Comparison of ENCODE assay signal across 27 cellular contexts in genomic region chr3:195224980-195225580, GRCh38. TPM values are rescaled to one million over a fixed set of nuclear protein-coding genes. Genes with fewer than 3 reads are reported as not detected.
A peak's percentile ranks its signal among the peaks of the same experiment; 100 is the strongest.
DNase-seq lines count a peak whose midpoint lies in the region; ATAC-seq and TF ChIP-seq lines count a peak whose summit lies in the region.
"Had no signal": no experiment of that assay in that cellular context is flagged by ENCODE, and none has a peak within 500 bp of the region (broad histone marks: within the 10 kb centered on the region; RNA-seq: fewer than 3 reads in every experiment).

No MANE protein-coding gene starts in this region.

- H3K79me2 ChIP-seq in SK-N-SH (ENCODE audit: insufficient read depth) (peaks cover 5% of the 10 kb centered on the region), GM23338 (replicated peaks; ENCODE audit: insufficient read depth) (peaks cover 16% of the 10 kb centered on the region)

- peaks cover 7% of the 10 kb centered on the region for H3F3A ChIP-seq in SK-N-SH (replicated peaks; ENCODE audit: insufficient read depth)
- 0 out of 2 replicates have a peak, but pooled peaks cover 2% of the 10 kb centered on the region for H3F3A ChIP-seq in GM23338 (replicated peaks; ENCODE audit: low read depth)

- CTCF ChIA-PET in SK-N-SH (lab: Yijun Ruan, JAX): interaction anchor here (1.4 kb wide), 1 partner anchor 17 kb away, joined by 6 read pairs; no protein-coding TSS in a partner anchor

- H3K9me3 Mint-ChIP-seq in GM23338: no peaks in the 10 kb centered on the region
- H3K9me3 Mint-ChIP-seq in stimulated activated memory B cell treated with anti-CD40 and anti-IgM and Interleukin-4, amounts not matched to agents 10 μg/mL and 1 μg/mL and 100 μg/mL, for 72 hours: no peaks in the 10 kb centered on the region
- H3K9me3 Mint-ChIP-seq: H9; neural crest cell; T-helper 1 cell treated with Interleukin-12 subunit alpha and Interleukin-12 subunit beta and Interleukin-4 antibody, amounts not matched to agents 30 μg/mL and 1 μg/mL, for 36 hours had no signal

- peaks cover 34% of the 10 kb centered on the region for H3K4me1 Mint-ChIP-seq in GM23338
- H3K4me1 Mint-ChIP-seq in stimulated activated memory B cell treated with anti-CD40 and anti-IgM and Interleukin-4, amounts not matched to agents 10 μg/mL and 1 μg/mL and 100 μg/mL, for 72 hours: peaks cover 14% of the 10 kb centered on the region

- H3K27ac ChIP-seq in SK-N-MC (peak overlapping the region; percentile 65; the same call in 1 of the 2 replicates), gastroesophageal sphincter (peak overlapping the region in 3 of 4 donors; percentile 82 to 85 (median 84)), thoracic aorta (peak overlapping the region; percentile 49 to 94), SK-N-SH (ENCODE audit: low read depth in 2 of 2, low read length in 1 of 2) (no peak overlapping the region), GM23338 (ENCODE audit: low read depth) (no peak overlapping the region)
- H3K27ac ChIP-seq: right lobe of liver, SJSA1, thyroid gland had no signal

- no peak for ATAC-seq in gastroesophageal sphincter
- no peak for ATAC-seq in thoracic aorta (ENCODE audit: insufficient number of reproducible peaks, low FRiP score, low read depth)
- ATAC-seq in GM23338: no peak
- ATAC-seq in stimulated activated memory B cell treated with anti-CD40 and anti-IgM and Interleukin-4, amounts not matched to agents 10 μg/mL and 1 μg/mL and 100 μg/mL, for 72 hours: no peak
- ATAC-seq: heart right ventricle, mucosa of descending colon, right lobe of liver had no signal

- peaks cover 26% of the 10 kb centered on the region for H3K27me3 Mint-ChIP-seq in GM23338 (ENCODE audit: insufficient read depth, low read depth, poor library complexity)
- no peaks in the 10 kb centered on the region for H3K27me3 Mint-ChIP-seq in stimulated activated memory B cell treated with anti-CD40 and anti-IgM and Interleukin-4, amounts not matched to agents 10 μg/mL and 1 μg/mL and 100 μg/mL, for 72 hours

- H3K4me1 ChIP-seq in gastroesophageal sphincter (peaks cover 0 to 46% (median 32%) of the 10 kb centered on the region in 3 donors), thoracic aorta (ENCODE audit: control insufficient read depth in 1 of 2, low read depth in 2 of 2) (peaks cover 30 to 46% of the 10 kb centered on the region in 2 donors), SK-N-SH (ENCODE audit: control insufficient read depth in 1 of 2, insufficient read depth in 2 of 2, low read depth in 1 of 2, low read length in 1 of 2) (peaks cover 8 to 11% of the 10 kb centered on the region in 2 experiments; a peak in 3 of 4 replicates), GM23338 (ENCODE audit: insufficient read depth) (peaks cover 27% of the 10 kb centered on the region)
- H3K4me1 ChIP-seq: right lobe of liver had no signal

- no peaks in the 10 kb centered on the region for H3K9me2 ChIP-seq in SK-N-SH
- no peaks in the 10 kb centered on the region for H3K9me2 ChIP-seq in GM23338 (ENCODE audit: insufficient read depth)

- no peak for TF ChIP-seq CTCF in gastroesophageal sphincter (IDR thresholded peaks at IDR 0.05)
- no peak for TF ChIP-seq CTCF in thoracic aorta (IDR thresholded peaks at IDR 0.05)
- no peak for TF ChIP-seq CTCF in SK-N-SH (IDR thresholded peaks at IDR 0.05)
- no peak for TF ChIP-seq CTCF in GM23338 (conservative IDR thresholded peaks at IDR 0.05; ENCODE audit: low read depth in 2 of 2)

- H3K36me3 Mint-ChIP-seq in GM23338 (ENCODE audit: low read depth): peaks cover 28% of the 10 kb centered on the region
- H3K36me3 Mint-ChIP-seq in stimulated activated memory B cell treated with anti-CD40 and anti-IgM and Interleukin-4, amounts not matched to agents 10 μg/mL and 1 μg/mL and 100 μg/mL, for 72 hours: peaks cover 19% of the 10 kb centered on the region

- TF ChIP-seq POLR2A in gastroesophageal sphincter (IDR thresholded peaks at IDR 0.05): no peak

- H3K27ac Mint-ChIP-seq in GM23338: no peak overlapping the region
- H3K27ac Mint-ChIP-seq in stimulated activated memory B cell treated with anti-CD40 and anti-IgM and Interleukin-4, amounts not matched to agents 10 μg/mL and 1 μg/mL and 100 μg/mL, for 72 hours: no peak overlapping the region
- H3K27ac Mint-ChIP-seq: T-helper 1 cell treated with Interleukin-12 subunit alpha and Interleukin-12 subunit beta and Interleukin-4 antibody, amounts not matched to agents 30 μg/mL and 1 μg/mL, for 36 hours had no signal

- H2AFZ ChIP-seq in SK-N-SH (ENCODE audit: low read depth): no peak overlapping the region
- H2AFZ ChIP-seq in GM23338: no peak overlapping the region

- no peak for TF ChIP-seq EP300 in gastroesophageal sphincter (IDR thresholded peaks at IDR 0.05)
- TF ChIP-seq EP300 in SK-N-SH (IDR thresholded peaks at IDR 0.05; ENCODE audit: borderline replicate concordance in 1 of 2, low read depth in 1 of 2, low read length in 1 of 2): no peak

- DNase-seq in D341Med (ENCODE audit: low spot score) (peak; percentile 6), SK-N-MC (ENCODE audit: low read depth, low spot score) (no peak), thoracic aorta (ENCODE audit: low spot score) (peak; percentile 0), SK-N-SH (no peak), GM23338 (ENCODE audit: low spot score) (no peak)
- DNase-seq: activated CD4-positive, CD25-positive, alpha-beta regulatory T cell treated with anti-CD3 and anti-CD28 coated beads, Interleukin-2, amount 50 U/mL, for 72 hours; activated naive CD4-positive, alpha-beta T cell treated with anti-CD3 and anti-CD28 coated beads, Interleukin-2, amount 50 U/mL, for 16 hours; amniotic stem cell; C1 segment of cervical spinal cord; COR-L47; effector CD4-positive, alpha-beta T cell; foreskin fibroblast; H9; heart right ventricle; mucosa of descending colon; NCI-H1105; NCI-H1930; NCI-H524 treated with DMSO at 0.1 percent for 48 hours; right lobe of liver; stimulated activated naive CD4-positive, alpha-beta T cell treated with Interleukin-2 at 50 U/mL for 16 hours had no signal

- no peaks in the 10 kb centered on the region for H4K20me1 ChIP-seq in SK-N-SH (ENCODE audit: insufficient read depth)
- no peaks in the 10 kb centered on the region for H4K20me1 ChIP-seq in GM23338 (replicated peaks; ENCODE audit: insufficient read depth)

- WGBS in gastroesophageal sphincter (ENCODE audit: low coverage in 1 of 2), 2 donors: 85% methylated on average over 2 of the region's 3 CpGs; no CpG with 5 or more reads in 1 of the 2 donors
- WGBS in SK-N-SH (ENCODE audit: low lambda C conversion rate): 80% methylated on average over 1 of the region's 3 CpGs

- H3K4me3 Mint-ChIP-seq in GM23338: no peak overlapping the region
- no peak overlapping the region for H3K4me3 Mint-ChIP-seq in stimulated activated memory B cell treated with anti-CD40 and anti-IgM and Interleukin-4, amounts not matched to agents 10 μg/mL and 1 μg/mL and 100 μg/mL, for 72 hours
- H3K4me3 Mint-ChIP-seq: H9; neural crest cell; T-helper 1 cell treated with Interleukin-12 subunit alpha and Interleukin-12 subunit beta and Interleukin-4 antibody, amounts not matched to agents 30 μg/mL and 1 μg/mL, for 36 hours had no signal

- H3K4me3 ChIP-seq in SK-N-MC (no peak overlapping the region), gastroesophageal sphincter (no peak overlapping the region), thoracic aorta (no peak overlapping the region), SK-N-SH (ENCODE audit: low read depth in 2 of 2, low read length in 1 of 2) (no peak overlapping the region), GM23338 (no peak overlapping the region)
- H3K4me3 ChIP-seq: heart right ventricle, lung, mucosa of descending colon, right lobe of liver, SJSA1, thyroid gland had no signal

- no peaks in the 10 kb centered on the region for H3K9me3 ChIP-seq in SK-N-MC (ENCODE audit: low read depth, low read length)
- H3K9me3 ChIP-seq in gastroesophageal sphincter: no peaks in the 10 kb centered on the region
- H3K9me3 ChIP-seq in thoracic aorta: no peaks in the 10 kb centered on the region
- H3K9me3 ChIP-seq in SK-N-SH: no peaks in the 10 kb centered on the region
- H3K9me3 ChIP-seq: heart right ventricle, mucosa of descending colon, right lobe of liver, SJSA1, thyroid gland had no signal

- POLR2A ChIA-PET in SK-N-SH (lab: Yijun Ruan, JAX): no interaction called here

- no peak for TF ChIP-seq RAD21 in SK-N-SH (IDR thresholded peaks at IDR 0.05; ENCODE audit: low read length)

- H3K27me3 ChIP-seq in gastroesophageal sphincter (no peaks in the 10 kb centered on the region), thoracic aorta (replicated peaks; ENCODE audit: insufficient read depth) (no peaks in the 10 kb centered on the region), SK-N-SH (ENCODE audit: insufficient read depth) (no peaks in the 10 kb centered on the region), GM23338 (ENCODE audit: insufficient read depth) (no peaks in the 10 kb centered on the region)
- H3K27me3 ChIP-seq: heart right ventricle, right lobe of liver, SJSA1, thyroid gland had no signal

- peaks cover 13% of the 10 kb centered on the region; the same call in 1 of the 2 replicates for H3K36me3 ChIP-seq in SK-N-MC (ENCODE audit: insufficient read depth, low read length)
- peaks cover 0 to 14% of the 10 kb centered on the region in 2 donors for H3K36me3 ChIP-seq in gastroesophageal sphincter
- H3K36me3 ChIP-seq in thoracic aorta: no peaks in the 10 kb centered on the region
- no peaks in the 10 kb centered on the region for H3K36me3 ChIP-seq in SK-N-SH (replicated peaks in 1 of 2; ENCODE audit: control insufficient read depth in 1 of 2, insufficient read depth in 2 of 2, low read length in 1 of 2)
- H3K36me3 ChIP-seq in GM23338 (ENCODE audit: insufficient read depth): no peaks in the 10 kb centered on the region
- H3K36me3 ChIP-seq: right lobe of liver, SJSA1, thyroid gland had no signal

- H3K4me2 ChIP-seq in SK-N-SH (no peak overlapping the region), GM23338 (no peak overlapping the region)

- H3K9ac ChIP-seq in SK-N-MC (ENCODE audit: insufficient read length) (no peak overlapping the region), SK-N-SH (no peak overlapping the region)

TF ChIP-seq in SK-N-SH, 30 proteins besides CTCF, POLR2A, EP300 and RAD21 (continues in another document):
- TF ChIP-seq TCF12 (IDR thresholded peaks at IDR 0.05) (no peak), MAX (IDR thresholded peaks at IDR 0.05; ENCODE audit: low read depth) (no peak)

TF ChIP-seq in GM23338, 12 proteins besides CTCF, POLR2A, EP300 and RAD21 (continues in another document):
- TF ChIP-seq POLR2AphosphoS5 (IDR thresholded peaks at IDR 0.05; ENCODE audit: low read depth): no peak
- no peak for TF ChIP-seq EZH2phosphoT487 (IDR thresholded peaks at IDR 0.05; ENCODE audit: unreplicated experiment)
- TF ChIP-seq STAT1 (IDR thresholded peaks at IDR 0.05; ENCODE audit: unreplicated experiment): no peak
- no peak for TF ChIP-seq ZNF331 (CRISPR knock-in tag; IDR thresholded peaks at IDR 0.05; ENCODE audit: low read depth)

RNA-seq across cellular contexts. Expression of gene XXYLT1, which starts 45.9 kb away (rescaled TPM):
- total RNA-seq in gastroesophageal sphincter (10 to 100 TPM; 10.1 to 14.0 (median 12.5) TPM), thoracic aorta (10 to 100 TPM; 17.7 to 21.2 TPM)
- polyA plus RNA-seq in SK-N-SH (2012; rRNA removed) (22.1 and 22.6 TPM in 2 replicates), GM23338 (2016; fragmentation: Nextera tagmentation; extraction: Ambion mirVana) (13.5 and 14.7 TPM in 2 replicates)
- 16.8 and 22.2 TPM in 2 replicates for polyA plus RNA-seq in SK-N-SH (2012; cell fraction: cytosol; rRNA removed)
- 18.7 and 23.2 TPM in 2 replicates for polyA plus RNA-seq in SK-N-SH (2012; cell fraction: nucleus; rRNA removed)
- 28.9 and 34.8 TPM in 2 replicates for total RNA-seq in GM23338 (2014; rRNA removed; shearing (Covaris generic))

Comparison
In these comparisons a context has a peak if more than half of its experiments do, and no peak if none do; other contexts are left out.
1. DNase-seq: peak in D341Med (single experiment) and thoracic aorta (single experiment); none in SK-N-MC (single experiment), SK-N-SH (single experiment) and GM23338 (single experiment).
2. H3K27ac ChIP-seq: peak in SK-N-MC (single experiment), gastroesophageal sphincter (3 of 4) and thoracic aorta (2 of 2); none in SK-N-SH (0 of 2) and GM23338 (single experiment).